Comparison of ENCODE assay signal across 13 cellular contexts in the genomic region with DNA sequence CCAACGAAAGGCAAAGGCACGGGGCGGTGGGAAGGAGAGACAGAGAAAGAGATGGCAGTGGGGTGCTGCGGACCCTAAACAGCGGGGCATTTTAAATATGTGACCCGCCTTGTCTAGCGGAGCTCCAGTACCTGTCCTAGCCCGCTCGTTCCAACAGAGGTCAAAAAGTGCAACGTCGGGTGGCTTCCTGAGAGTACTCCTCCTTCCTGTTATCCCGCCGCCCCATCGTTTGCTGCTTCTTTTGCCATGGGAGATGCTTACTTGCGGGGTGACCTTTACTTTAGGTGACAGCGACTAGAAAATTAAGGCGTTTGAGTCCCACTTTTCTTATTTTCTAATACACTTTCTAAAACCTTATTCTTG. TPM values are rescaled to one million over a fixed set of nuclear protein-coding genes. Genes with fewer than 3 reads are reported as not detected.
DNase-seq lines count a peak whose midpoint lies in the region; ATAC-seq, FAIRE-seq and TF ChIP-seq lines count a peak whose summit lies in the region.
"Had no signal": no experiment of that assay in that cellular context is flagged by ENCODE, and none has a peak within 500 bp of the region (broad histone marks: within the 10 kb centered on the region; RNA-seq: fewer than 3 reads in every experiment).

No MANE protein-coding gene starts in this region.

- in situ Hi-C loops in gastrocnemius medialis (cut with MboI; ENCODE audit: low sequenced_read_pairs in 4 of 4), result no loop called here

- FAIRE-seq in keratinocyte (lab: Jason Lieb, UNC), result no peak

- H3K4me1 ChIP-seq in HUES48 (ENCODE audit: control insufficient read depth, insufficient read depth, low read length), result peaks cover 16% of the 10 kb centered on the region
- H3K4me1 ChIP-seq in keratinocyte (ENCODE audit: control insufficient read depth, extremely low read depth, insufficient read depth, low read length), result peaks cover 3% of the 10 kb centered on the region
- no peaks in the 10 kb centered on the region for H3K4me1 ChIP-seq in gastrocnemius medialis
- no peaks in the 10 kb centered on the region for H3K4me1 ChIP-seq in colonic mucosa

- H3K4me2 ChIP-seq in keratinocyte (ENCODE audit: control insufficient read depth, extremely low read depth, insufficient read depth, low read depth, low read length), result peak overlapping the region; percentile 51

- H3K9me1 ChIP-seq in keratinocyte (ENCODE audit: control insufficient read depth, extremely low read depth, insufficient read depth, low read length), result no peaks in the 10 kb centered on the region

- peaks cover 48% of the 10 kb centered on the region for H3K27me3 ChIP-seq in HUES48 (ENCODE audit: control insufficient read depth, insufficient read depth, low read length)
- H3K27me3 ChIP-seq in keratinocyte (ENCODE audit: control insufficient read depth, extremely low read depth, insufficient read depth, low read length), result peaks cover 41% of the 10 kb centered on the region
- peaks cover 0 to 39% (median 33%) of the 10 kb centered on the region in 3 donors for H3K27me3 ChIP-seq in gastrocnemius medialis
- peaks cover 18% of the 10 kb centered on the region for H3K27me3 ChIP-seq in colonic mucosa

- H3K4me3 ChIP-seq in HUES48 (ENCODE audit: low read depth, low read length) (peak overlapping the region; percentile 69), coronary artery (peak overlapping the region; percentile 61), keratinocyte (ENCODE audit: control insufficient read depth in 2 of 3, extremely low read depth in 1 of 3, insufficient read depth in 2 of 3, low read depth in 1 of 3, low read length in 3 of 3) (no peak overlapping the region), gastrocnemius medialis (peak overlapping the region; percentile 31 to 48 (median 36)), colonic mucosa (no peak overlapping the region)

- dilution Hi-C loops in keratinocyte (cut with MboI; ENCODE audit: extremely low pct_ligation_motif_present, low sequenced_read_pairs), result no loop called here

- no peak for TF ChIP-seq CTCF in coronary artery (IDR thresholded peaks at IDR 0.05)
- no peak for TF ChIP-seq CTCF in keratinocyte (optimal IDR thresholded peaks at IDR 0.05 in 1 of 3, IDR thresholded peaks at IDR 0.05 in 1 of 3, conservative IDR thresholded peaks at IDR 0.05 in 1 of 3; ENCODE audit: extremely low read depth in 1 of 3, insufficient read depth in 2 of 3, low read length in 3 of 3)
- no peak for TF ChIP-seq CTCF in gastrocnemius medialis (IDR thresholded peaks at IDR 0.05 in 4 of 5, conservative IDR thresholded peaks at IDR 0.05 in 1 of 5)
- TF ChIP-seq CTCF in colonic mucosa (IDR thresholded peaks at IDR 0.05), result no peak

- H3K36me3 ChIP-seq in HUES48 (ENCODE audit: control insufficient read depth, insufficient read depth, low read length), result no peaks in the 10 kb centered on the region
- no peaks in the 10 kb centered on the region for H3K36me3 ChIP-seq in keratinocyte (ENCODE audit: control insufficient read depth in 2 of 2, extremely low read depth in 1 of 2, insufficient read depth in 2 of 2, low read length in 2 of 2)
- H3K36me3 ChIP-seq in gastrocnemius medialis, result no peaks in the 10 kb centered on the region
- no peaks in the 10 kb centered on the region for H3K36me3 ChIP-seq in colonic mucosa

- H3K9me3 ChIP-seq in HUES48 (ENCODE audit: control insufficient read depth, insufficient read depth, low read length) (no peaks in the 10 kb centered on the region), keratinocyte (ENCODE audit: control insufficient read depth, low read depth, low read length) (peaks cover 2% of the 10 kb centered on the region), gastrocnemius medialis (no peaks in the 10 kb centered on the region), colonic mucosa (no peaks in the 10 kb centered on the region)

- H3K9ac ChIP-seq in HUES48 (ENCODE audit: low read depth, low read length) (no peak overlapping the region; the same call in 1 of the 2 replicates), keratinocyte (ENCODE audit: control insufficient read depth, extremely low read depth, insufficient read depth, low read length) (no peak overlapping the region), colonic mucosa (ENCODE audit: low read depth in 2 of 2, low read length in 2 of 2) (no peak overlapping the region)

- intact Hi-C loops in gastrocnemius medialis (cut with DNase I; ENCODE audit: low total_unique reads), result no loop called here
- intact Hi-C loops in colonic mucosa (cut with DNase I), result no loop called here

- DNase-seq in coronary artery (ENCODE audit: low spot score), result no peak
- DNase-seq in keratinocyte (ENCODE audit: low read depth, low spot score), result no peak
- DNase-seq in gastrocnemius medialis, result no peak
- DNase-seq in colonic mucosa, result no peak
- DNase-seq in AML-193 (lab: John Stamatoyannopoulos, UW), result no peak
- no peak for DNase-seq in 8988T
- DNase-seq: activated CD8-positive, alpha-beta memory T cell treated with anti-CD3 and anti-CD28 coated beads, Interleukin-2, amount 10 ng/mL, durations not matched to agents 7 days and 5 days; immature natural killer cell; MV-4-11; naive thymus-derived CD4-positive, alpha-beta T cell had no signal

- no peaks in the 10 kb centered on the region for H3K79me2 ChIP-seq in keratinocyte (ENCODE audit: control insufficient read depth, insufficient read depth, low read length)

- H2AFZ ChIP-seq in keratinocyte (ENCODE audit: control insufficient read depth, low read length), result no peak overlapping the region

- no peak overlapping the region for H3K27ac ChIP-seq in HUES48 (ENCODE audit: low read depth, low read length)
- peak overlapping the region; percentile 55 to 71 for H3K27ac ChIP-seq in coronary artery
- H3K27ac ChIP-seq in keratinocyte (ENCODE audit: control insufficient read depth, insufficient read depth, low read length), result no peak overlapping the region
- H3K27ac ChIP-seq in gastrocnemius medialis, result no peak overlapping the region
- H3K27ac ChIP-seq in colonic mucosa, result no peak overlapping the region

- TF ChIP-seq POLR2A in gastrocnemius medialis (IDR thresholded peaks at IDR 0.05), result no peak

- no peaks in the 10 kb centered on the region for H4K20me1 ChIP-seq in keratinocyte (ENCODE audit: control insufficient read depth, extremely low read depth, insufficient read depth, low read length)

- ATAC-seq in gastrocnemius medialis, result no peak
- ATAC-seq in HG02885 (IDR thresholded peaks at IDR 0.05; ENCODE audit: poor library complexity, unreplicated experiment), result no peak
- ATAC-seq: activated CD8-positive, alpha-beta memory T cell treated with anti-CD3 and anti-CD28 coated beads, Interleukin-2, amount 10 ng/mL, durations not matched to agents 7 days and 5 days; activated naive CD4-positive, alpha-beta T cell treated with anti-CD3 and anti-CD28 coated beads, Interleukin-2, amount 50 U/mL, for 72 hours; naive thymus-derived CD4-positive, alpha-beta T cell had no signal

RNA-seq across cellular contexts. Expression of gene NRK, which starts 0.7 kb away (rescaled TPM):
- polyA plus RNA-seq in keratinocyte, result 0.17 to 0.35 TPM (median 0.28 TPM) in 3 replicates
- not detected for polyA plus RNA-seq in keratinocyte (2011; ENCODE audit: low read depth)
- polyA plus RNA-seq in keratinocyte (2011; cell fraction: cytosol; rRNA removed), result 0.08 and 0.24 TPM in 2 replicates
- polyA plus RNA-seq in keratinocyte (2011; cell fraction: nucleus; rRNA removed), result 0.36 and 0.43 TPM in 2 replicates
- polyA plus RNA-seq in keratinocyte (2012; ENCODE audit: low replicate concordance), result 0.03 and 0.40 TPM in 2 replicates
- polyA minus RNA-seq in keratinocyte, result 0.26 to 2.6 TPM (median 0.61 TPM) in 3 replicates
- polyA minus RNA-seq in keratinocyte (2011; cell fraction: cytosol; rRNA and poly(A)+ RNA removed), result 0.58 TPM
- 0.42 and 0.85 TPM in 2 replicates for polyA minus RNA-seq in keratinocyte (2011; cell fraction: nucleus; rRNA and poly(A)+ RNA removed)
- total RNA-seq in gastrocnemius medialis (under 1 TPM in 3 of 4 donors, not detected in 1; 0.04 to 0.31 (median 0.26) TPM), colonic mucosa (under 1 TPM; 0.27 to 0.30 TPM)
- total RNA-seq: activated CD8-positive, alpha-beta memory T cell treated with anti-CD3 and anti-CD28 coated beads, Interleukin-2, amount 10 ng/mL, durations not matched to agents 7 days and 5 days; activated naive CD4-positive, alpha-beta T cell treated with anti-CD3 and anti-CD28 coated beads, Interleukin-2, amount 50 U/mL, for 72 hours; naive thymus-derived CD4-positive, alpha-beta T cell had no signal
- polyA plus RNA-seq: immature natural killer cell; naive thymus-derived CD4-positive, alpha-beta T cell had no signal

Comparison
In these comparisons a context has a peak if more than half of its experiments do, and no peak if none do; other contexts are left out.
1. H3K27ac ChIP-seq: peak in coronary artery (2 of 2); none in HUES48 (single experiment), keratinocyte (single experiment), gastrocnemius medialis (0 of 4) and colonic mucosa (single experiment).
2. H3K4me3 ChIP-seq: peak in HUES48 (single experiment), coronary artery (single experiment) and gastrocnemius medialis (4 of 4); none in keratinocyte (0 of 3) and colonic mucosa (single experiment).